In genomic region chr21:39441502-39442475, GRCh38 we compare ENCODE assay signal across 9 cellular contexts. TPM values are rescaled to one million over a fixed set of nuclear protein-coding genes. Genes with fewer than 3 reads are reported as not detected.
DNase-seq lines count a peak whose midpoint lies in the region; ATAC-seq and TF ChIP-seq lines count a peak whose summit lies in the region.
"Had no signal": no experiment of that assay in that cellular context is flagged by ENCODE, and none has a peak within 500 bp of the region (broad histone marks: within the 10 kb centered on the region; RNA-seq: fewer than 3 reads in every experiment).

No MANE protein-coding gene starts in this region.

- H3K27ac Mint-ChIP-seq in activated CD4-positive, alpha-beta T cell treated with anti-CD3 and anti-CD28 coated beads, Interleukin-2, amount 10 ng/mL, durations not matched to agents 7 days and 5 days: no peak overlapping the region
- H3K27ac Mint-ChIP-seq: activated naive CD8-positive, alpha-beta T cell treated with anti-CD3 and anti-CD28 coated beads, Interleukin-2, amount 10 ng/mL, durations not matched to agents 7 days and 5 days had no signal

- ATAC-seq in foreskin keratinocyte: peak; percentile 58

- H3K4me1 ChIP-seq in foreskin keratinocyte: peaks cover 11% of the 10 kb centered on the region

- CTCF ChIA-PET in activated CD4-positive, alpha-beta T cell treated with anti-CD3 and anti-CD28 coated beads, Interleukin-2, amount 10 ng/mL, durations not matched to agents 7 days and 5 days (lab: Charles Lee): interaction anchor here (0.6 to 2.1 kb wide), 7 partner anchors 11 to 929 kb away, joined by 3 to 5 read pairs (median 4); partner anchors contain the start of gene PSMG1

- H3K9me3 Mint-ChIP-seq in activated CD4-positive, alpha-beta T cell treated with anti-CD3 and anti-CD28 coated beads, Interleukin-2, amount 10 ng/mL, durations not matched to agents 7 days and 5 days: no peaks in the 10 kb centered on the region
- H3K9me3 Mint-ChIP-seq: activated naive CD8-positive, alpha-beta T cell treated with anti-CD3 and anti-CD28 coated beads, Interleukin-2, amount 10 ng/mL, durations not matched to agents 7 days and 5 days had no signal

- POLR2A ChIA-PET in activated CD4-positive, alpha-beta T cell treated with anti-CD3 and anti-CD28 coated beads, Interleukin-2, amount 10 ng/mL, durations not matched to agents 7 days and 5 days (lab: Charles Lee): interaction anchor here (1.0 kb wide), 1 partner anchor 256 kb away, joined by 3 read pairs; no protein-coding TSS in a partner anchor

- H3K27me3 ChIP-seq in foreskin keratinocyte: no peaks in the 10 kb centered on the region

- TF ChIP-seq CTCF in foreskin keratinocyte (conservative IDR thresholded peaks at IDR 0.05): peak; percentile 82

- H3K4me3 Mint-ChIP-seq in activated CD4-positive, alpha-beta T cell treated with anti-CD3 and anti-CD28 coated beads, Interleukin-2, amount 10 ng/mL, durations not matched to agents 7 days and 5 days: no peak overlapping the region
- H3K4me3 Mint-ChIP-seq: activated naive CD8-positive, alpha-beta T cell treated with anti-CD3 and anti-CD28 coated beads, Interleukin-2, amount 10 ng/mL, durations not matched to agents 7 days and 5 days had no signal

- peaks cover 23% of the 10 kb centered on the region for H3K27me3 Mint-ChIP-seq in activated CD4-positive, alpha-beta T cell treated with anti-CD3 and anti-CD28 coated beads, Interleukin-2, amount 10 ng/mL, durations not matched to agents 7 days and 5 days

- H3K27ac ChIP-seq in foreskin keratinocyte: no peak overlapping the region

- H3K36me3 Mint-ChIP-seq in activated CD4-positive, alpha-beta T cell treated with anti-CD3 and anti-CD28 coated beads, Interleukin-2, amount 10 ng/mL, durations not matched to agents 7 days and 5 days (ENCODE audit: low read depth): no peaks in the 10 kb centered on the region
- H3K36me3 Mint-ChIP-seq: activated naive CD8-positive, alpha-beta T cell treated with anti-CD3 and anti-CD28 coated beads, Interleukin-2, amount 10 ng/mL, durations not matched to agents 7 days and 5 days had no signal

- DNase-seq in NCI-H2107 treated with DMSO at 0.1 percent for 48 hours (lab: John Stamatoyannopoulos, UW; ENCODE audit: unreplicated experiment) (peak; percentile 54), NCI-H2107 (lab: John Stamatoyannopoulos, UW) (no peak), HCEC 1CT (peak; percentile 47), NCI-H226 (peak; percentile 10), foreskin keratinocyte (peak in 1 of 2 donors; percentile 26), smooth muscle cell of the brain vasculature (ENCODE audit: low read depth, low spot score) (peak; percentile 17), cerebellar nuclear complex (lab: John Stamatoyannopoulos, UW) (no peak)
- peak; percentile 61 for DNase-seq in activated CD4-positive, alpha-beta T cell treated with anti-CD3 and anti-CD28 coated beads, Interleukin-2, amount 10 ng/mL, durations not matched to agents 7 days and 5 days
- DNase-seq: activated naive CD8-positive, alpha-beta T cell treated with anti-CD3 and anti-CD28 coated beads, Interleukin-2, amount 10 ng/mL, durations not matched to agents 7 days and 5 days had no signal

- peaks cover 15% of the 10 kb centered on the region for H3K4me1 Mint-ChIP-seq in activated CD4-positive, alpha-beta T cell treated with anti-CD3 and anti-CD28 coated beads, Interleukin-2, amount 10 ng/mL, durations not matched to agents 7 days and 5 days

RNA-seq across cellular contexts. Expression of gene LCA5L, which starts 3.8 kb away (rescaled TPM):
- total RNA-seq in activated CD4-positive, alpha-beta T cell treated with anti-CD3 and anti-CD28 coated beads, Interleukin-2, amount 10 ng/mL, durations not matched to agents 7 days and 5 days: under 1 TPM in 1 of 2 experiments, not detected in 1; 0.19 TPM
- 0.42 and 0.61 TPM in 2 replicates for total RNA-seq in foreskin keratinocyte
- 0.27 and 0.35 TPM in 2 replicates for polyA plus RNA-seq in foreskin keratinocyte
- total RNA-seq: activated naive CD8-positive, alpha-beta T cell treated with anti-CD3 and anti-CD28 coated beads, Interleukin-2, amount 10 ng/mL, durations not matched to agents 7 days and 5 days had no signal

RNA-seq across cellular contexts. Expression of gene SH3BGR, which starts 10.0 kb away (rescaled TPM):
- total RNA-seq in activated CD4-positive, alpha-beta T cell treated with anti-CD3 and anti-CD28 coated beads, Interleukin-2, amount 10 ng/mL, durations not matched to agents 7 days and 5 days: 1 to 10 TPM in 1 of 2 experiments, under 1 TPM in 1; 0.89 to 1.6 TPM
- 1.3 and 1.6 TPM in 2 replicates for total RNA-seq in foreskin keratinocyte
- 0.80 and 1.1 TPM in 2 replicates for polyA plus RNA-seq in foreskin keratinocyte

Comparison
In these comparisons a context has a peak if more than half of its experiments do, and no peak if none do; other contexts are left out.
1. DNase-seq: peak in NCI-H2107 treated with DMSO at 0.1 percent for 48 hours (single experiment), HCEC 1CT (single experiment), NCI-H226 (single experiment), activated CD4-positive, alpha-beta T cell treated with anti-CD3 and anti-CD28 coated beads, Interleukin-2, amount 10 ng/mL, durations not matched to agents 7 days and 5 days (single experiment) and smooth muscle cell of the brain vasculature (single experiment); none in NCI-H2107 (single experiment) and cerebellar nuclear complex (0 of 2).